In genomic region chr18:58362027-58362575, GRCh38 we compare ENCODE assay signal across 9 cellular contexts.
A peak's percentile ranks its signal among the peaks of the same experiment; 100 is the strongest.
DNase-seq lines count a peak whose midpoint lies in the region; ATAC-seq and TF ChIP-seq lines count a peak whose summit lies in the region.
"Had no signal": no experiment of that assay in that cellular context is flagged by ENCODE, and none has a peak within 500 bp of the region (broad histone marks: within the 10 kb centered on the region; RNA-seq: fewer than 3 reads in every experiment).

No MANE protein-coding gene starts in this region.

- H4K20me1 ChIP-seq in GM23248 (ENCODE audit: insufficient read depth): no peaks in the 10 kb centered on the region

- peak overlapping the region; percentile 56 for H2AFZ ChIP-seq in GM23248

- H3K4me2 ChIP-seq in GM23248 (ENCODE audit: unreplicated experiment): peak overlapping the region; percentile 77
- H3K4me2 ChIP-seq in skeletal muscle satellite cell (ENCODE audit: low read length): peak overlapping the region; percentile 63

- H3K27me3 ChIP-seq in GM23248 (replicated peaks; ENCODE audit: insufficient read depth) (no peaks in the 10 kb centered on the region), right atrium auricular region (no peaks in the 10 kb centered on the region), skeletal muscle satellite cell (ENCODE audit: control insufficient read depth, insufficient read depth, low read length) (no peaks in the 10 kb centered on the region), endodermal cell (ENCODE audit: control insufficient read depth, insufficient read depth, low read length, poor library complexity, severe bottlenecking) (no peaks in the 10 kb centered on the region)

- no peaks in the 10 kb centered on the region for H3K9me2 ChIP-seq in GM23248 (ENCODE audit: insufficient read depth)

- H3K27ac Mint-ChIP-seq in endodermal cell: no peak overlapping the region
- H3K27ac Mint-ChIP-seq: activated naive CD4-positive, alpha-beta T cell treated with anti-CD3 and anti-CD28 coated beads, Interleukin-2, amount 50 U/mL, for 24 hours had no signal

- no peaks in the 10 kb centered on the region for H3K9me3 Mint-ChIP-seq in endodermal cell
- H3K9me3 Mint-ChIP-seq: activated naive CD4-positive, alpha-beta T cell treated with anti-CD3 and anti-CD28 coated beads, Interleukin-2, amount 50 U/mL, for 24 hours had no signal

- H3K27me3 Mint-ChIP-seq in endodermal cell (ENCODE audit: insufficient read depth): no peaks in the 10 kb centered on the region
- H3K27me3 Mint-ChIP-seq: activated naive CD4-positive, alpha-beta T cell treated with anti-CD3 and anti-CD28 coated beads, Interleukin-2, amount 50 U/mL, for 24 hours had no signal

- H3K4me1 Mint-ChIP-seq in endodermal cell: peaks cover 5% of the 10 kb centered on the region
- H3K4me1 Mint-ChIP-seq: activated naive CD4-positive, alpha-beta T cell treated with anti-CD3 and anti-CD28 coated beads, Interleukin-2, amount 50 U/mL, for 24 hours had no signal

- H3K4me1 ChIP-seq in GM23248 (ENCODE audit: insufficient read depth) (peaks cover 45% of the 10 kb centered on the region), right atrium auricular region (peaks cover 0 to 25% of the 10 kb centered on the region in 2 donors), skeletal muscle satellite cell (ENCODE audit: control insufficient read depth, insufficient read depth, low read length) (peaks cover 62% of the 10 kb centered on the region), endodermal cell (ENCODE audit: control insufficient read depth, insufficient read depth, low read length) (peaks cover 3% of the 10 kb centered on the region)

- peak overlapping the region; percentile 79 for H3K9ac ChIP-seq in GM23248
- peak overlapping the region; percentile 80 for H3K9ac ChIP-seq in skeletal muscle satellite cell (ENCODE audit: low read depth, low read length)
- H3K9ac ChIP-seq in endodermal cell (ENCODE audit: extremely low read depth, low read length, poor library complexity, severe bottlenecking): no peak overlapping the region

- H3K27ac ChIP-seq in GM23248 (peak overlapping the region; percentile 98), right atrium auricular region (peak overlapping the region; percentile 67 to 78), endodermal cell (ENCODE audit: low read depth, low read length) (no peak overlapping the region)

- TF ChIP-seq CTCF in right atrium auricular region (IDR thresholded peaks at IDR 0.05) (no peak), endodermal cell (conservative IDR thresholded peaks at IDR 0.05) (no peak)

- peaks cover 31% of the 10 kb centered on the region for H3K36me3 Mint-ChIP-seq in endodermal cell (ENCODE audit: low read depth)

- DNase-seq in GM23248 (peak; percentile 98), anterior cingulate cortex (lab: John Stamatoyannopoulos, UW) (peak in 31 of 58 donors; percentile 9 to 80 (median 30)), right atrium auricular region (ENCODE audit: low spot score) (peak; percentile 80), activated gamma-delta T cell (lab: John Stamatoyannopoulos, UW) (no peak), endodermal cell (no peak)
- no peak for DNase-seq in stimulated activated naive CD8-positive, alpha-beta T cell treated with anti-CD3 and anti-CD28 coated beads, Interleukin-15, Interleukin-2, amounts not matched to agents 100 U/mL and 50 U/mL, for 24 hours

- H3K79me2 ChIP-seq in GM23248 (ENCODE audit: insufficient read depth): no peaks in the 10 kb centered on the region

- H3K9me3 ChIP-seq in GM23248 (ENCODE audit: low read depth): no peaks in the 10 kb centered on the region
- H3K9me3 ChIP-seq in right atrium auricular region: no peaks in the 10 kb centered on the region
- H3K9me3 ChIP-seq in skeletal muscle satellite cell (replicated peaks; ENCODE audit: low read length): no peaks in the 10 kb centered on the region
- no peaks in the 10 kb centered on the region for H3K9me3 ChIP-seq in endodermal cell (ENCODE audit: control insufficient read depth, low read length)

- H3K36me3 ChIP-seq in GM23248 (ENCODE audit: low read depth): no peaks in the 10 kb centered on the region
- H3K36me3 ChIP-seq in right atrium auricular region: peaks cover 22% of the 10 kb centered on the region
- H3K36me3 ChIP-seq in skeletal muscle satellite cell (ENCODE audit: insufficient read depth, low read length): peaks cover 8% of the 10 kb centered on the region
- H3K36me3 ChIP-seq in endodermal cell (ENCODE audit: control insufficient read depth, insufficient read depth, low read length): peaks cover 46% of the 10 kb centered on the region

- H3F3A ChIP-seq in GM23248 (ENCODE audit: insufficient read depth): peaks cover 50% of the 10 kb centered on the region

- peak overlapping the region; percentile 46 for H3K4me3 ChIP-seq in GM23248
- peak overlapping the region in 1 of 2 donors; percentile 23 for H3K4me3 ChIP-seq in right atrium auricular region
- peak overlapping the region; percentile 45 for H3K4me3 ChIP-seq in skeletal muscle satellite cell (ENCODE audit: low read length)
- no peak overlapping the region for H3K4me3 ChIP-seq in endodermal cell (ENCODE audit: low read length)

- WGBS in GM23248 (ENCODE audit: low coverage in 1 of 2, low lambda C conversion rate in 2 of 2, missing lambda C conversion rate in 2 of 2), 2 experiments: 4 to 5% methylated on average over 8 of the region's 8 CpGs
- WGBS in endodermal cell (ENCODE audit: insufficient coverage in 1 of 2, insufficient read length in 1 of 2), 2 experiments: 84 to 94% methylated on average over 6 to 8 of the region's 8 CpGs

- no peak for ATAC-seq in stimulated activated naive CD8-positive, alpha-beta T cell treated with anti-CD3 and anti-CD28 coated beads, Interleukin-15, Interleukin-2, amounts not matched to agents 100 U/mL and 50 U/mL, for 24 hours
- no peak for ATAC-seq in HG03439 (IDR thresholded peaks at IDR 0.05; ENCODE audit: unreplicated experiment)

- in situ Hi-C loops in GM23248 (cut with MboI): no loop called here

- H3K4me3 Mint-ChIP-seq in endodermal cell: no peak overlapping the region
- H3K4me3 Mint-ChIP-seq: activated naive CD4-positive, alpha-beta T cell treated with anti-CD3 and anti-CD28 coated beads, Interleukin-2, amount 50 U/mL, for 24 hours had no signal

Comparison
In these comparisons a context has a peak if more than half of its experiments do, and no peak if none do; other contexts are left out.
1. DNase-seq: peak in GM23248 (single experiment), anterior cingulate cortex (31 of 58) and right atrium auricular region (single experiment); none in activated gamma-delta T cell (single experiment), endodermal cell (single experiment) and stimulated activated naive CD8-positive, alpha-beta T cell treated with anti-CD3 and anti-CD28 coated beads, Interleukin-15, Interleukin-2, amounts not matched to agents 100 U/mL and 50 U/mL, for 24 hours (single experiment).